Comparison of ENCODE assay signal across 8 cellular contexts in genomic region chr15:73273181-73274002, GRCh38.
DNase-seq lines count a peak whose midpoint lies in the region; ATAC-seq, FAIRE-seq and TF ChIP-seq lines count a peak whose summit lies in the region.

No MANE protein-coding gene starts in this region.

- DNase-seq in NCI-H1092 (lab: John Stamatoyannopoulos, UW) (peak; percentile 12), T-helper 2 cell (peak in 4 of 5 experiments; percentile 5 to 53 (median 8)), T47D (ENCODE audit: low read depth in 1 of 2, low spot score in 1 of 2) (peak; percentile 42 to 68)
- DNase-seq in stimulated activated CD4-positive, alpha-beta T cell treated with anti-CD3 and anti-CD28 coated beads, Interleukin-15, amount 100 ng/mL, for 48 hours (ENCODE audit: low read depth in 2 of 2): peak; percentile 19 to 21

- H3K27ac ChIP-seq in 22Rv1: no peak overlapping the region

- FAIRE-seq in islet of Langerhans (lab: Jason Lieb, UNC): peak; percentile 82

- ATAC-seq in HG02870 (IDR thresholded peaks at IDR 0.05; ENCODE audit: unreplicated experiment): no peak

- in situ Hi-C loops in T47D (cut with HindIII; ENCODE audit: low pct_unique_long_range_greater_than_20kb, low sequenced_read_pairs): no loop called here

- TF ChIP-seq CTCF in 22Rv1 (IDR thresholded peaks at IDR 0.05) (peak; percentile 88), GM12873 (IDR thresholded peaks at IDR 0.05; ENCODE audit: insufficient read depth, low read depth, low read length, missing control alignments) (peak; percentile 73)
